Comparison of ENCODE assay signal across 8 cellular contexts in the genomic region with DNA sequence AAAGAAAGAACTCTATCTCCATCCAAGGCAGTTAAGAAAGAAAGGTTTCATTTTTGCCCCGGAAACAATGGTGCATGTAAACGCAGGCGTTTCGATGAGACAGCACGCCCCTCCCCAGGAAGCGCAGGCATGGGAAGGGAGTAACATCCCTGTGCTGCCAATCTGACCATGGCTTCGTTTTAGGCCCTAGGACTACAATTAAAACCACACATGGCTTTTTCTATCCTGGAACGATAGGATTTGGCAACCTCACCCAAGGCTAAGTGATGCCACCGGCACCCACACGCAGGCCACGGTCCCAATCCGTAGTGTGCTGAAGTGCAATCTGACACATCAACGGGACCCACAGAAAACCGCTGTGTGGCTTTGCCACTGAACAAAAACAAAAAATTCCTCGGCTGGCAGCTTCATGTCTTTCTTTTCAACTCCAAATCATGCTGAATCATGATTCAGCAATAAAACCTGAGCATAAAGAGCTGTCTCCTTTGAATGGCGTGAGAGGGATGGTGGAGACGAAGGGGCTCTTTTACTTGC. TPM values are rescaled to one million over a fixed set of nuclear protein-coding genes. Genes with fewer than 3 reads are reported as not detected.
DNase-seq lines count a peak whose midpoint lies in the region; ATAC-seq and TF ChIP-seq lines count a peak whose summit lies in the region.

No MANE protein-coding gene starts in this region.

- ATAC-seq in gastroesophageal sphincter = no peak

- H3K4me1 ChIP-seq in HUES64 (ENCODE audit: insufficient read depth, low read length) (peaks cover 85% of the 10 kb centered on the region), gastroesophageal sphincter (peaks cover 37 to 100% (median 71%) of the 10 kb centered on the region in 3 donors)

- H3K9ac ChIP-seq in HUES64 (ENCODE audit: low read depth, low read length) = no peak overlapping the region

- TF ChIP-seq POLR2A in gastroesophageal sphincter (IDR thresholded peaks at IDR 0.05) = no peak

- H3K4me3 ChIP-seq in HUES64 (ENCODE audit: low read length) (no peak overlapping the region), gastroesophageal sphincter (no peak overlapping the region), H7 (ENCODE audit: insufficient read depth, low read depth, low read length) (no peak overlapping the region)

- peak; percentile 72 for DNase-seq in activated CD8-positive, alpha-beta memory T cell treated with anti-CD3 and anti-CD28 coated beads, Interleukin-2, amount 50 U/mL, for 48 hours
- peak; percentile 54 for DNase-seq in stimulated activated CD8-positive, alpha-beta memory T cell treated with anti-CD3 and anti-CD28 coated beads, Interleukin-4, amount 100 ng/mL, for 48 hours
- DNase-seq in HuH-7 (ENCODE audit: low spot score) (no peak), RKO (ENCODE audit: low spot score) (no peak), NCI-H1048 (lab: John Stamatoyannopoulos, UW) (no peak), H7 (no peak)

- 79% methylated on average over 17 of the region's 17 CpGs for WGBS in HUES64
- 39% methylated on average over 6 to 9 of the region's 17 CpGs for WGBS in gastroesophageal sphincter (ENCODE audit: low coverage in 1 of 2), 2 donors

- H3K27me3 ChIP-seq in HUES64 (ENCODE audit: insufficient read depth, low read length) (no peaks in the 10 kb centered on the region), gastroesophageal sphincter (no peaks in the 10 kb centered on the region), H7 (ENCODE audit: control insufficient read depth, insufficient read depth, low read length) (no peaks in the 10 kb centered on the region)

- H3K27ac ChIP-seq in HUES64 (ENCODE audit: low read depth, low read length) (peak overlapping the region; percentile 36; the same call in 1 of the 2 replicates), gastroesophageal sphincter (peak overlapping the region; percentile 80 to 86 (median 84))

- peaks cover 6% of the 10 kb centered on the region; the same call in 1 of the 2 replicates for H3K36me3 ChIP-seq in HUES64 (ENCODE audit: insufficient read depth, low read length)
- peaks cover 0 to 4% of the 10 kb centered on the region in 2 donors for H3K36me3 ChIP-seq in gastroesophageal sphincter
- no peaks in the 10 kb centered on the region for H3K36me3 ChIP-seq in H7 (replicated peaks; ENCODE audit: control insufficient read depth, insufficient read depth, low read length)

- no peak for TF ChIP-seq CTCF in gastroesophageal sphincter (IDR thresholded peaks at IDR 0.05)

- TF ChIP-seq EP300 in gastroesophageal sphincter (IDR thresholded peaks at IDR 0.05) = no peak

- no peaks in the 10 kb centered on the region for H3K9me3 ChIP-seq in HUES64 (ENCODE audit: insufficient read depth, low read depth, low read length)
- H3K9me3 ChIP-seq in gastroesophageal sphincter = no peaks in the 10 kb centered on the region

RNA-seq across cellular contexts. Expression of a gene that starts 24.2 kb away (rescaled TPM):
- 57.2 TPM for polyA plus RNA-seq in HUES64 (2013, experiment 1 of 2)
- 66.4 TPM for polyA plus RNA-seq in HUES64 (2013, experiment 2 of 2)
- 100 to 1,000 TPM in 2 of 4 donors, 10 to 100 TPM in 2; 87.0 to 125 (median 104) TPM for total RNA-seq in gastroesophageal sphincter
- 73.7 and 79.7 TPM in 2 replicates for total RNA-seq in H7 (2014; rRNA removed; shearing (Covaris generic))

RNA-seq across cellular contexts. Expression of a gene that starts 39.7 kb away (rescaled TPM):
- polyA plus RNA-seq in HUES64 (2013, experiment 1 of 2) = 0.75 TPM
- 0.70 TPM for polyA plus RNA-seq in HUES64 (2013, experiment 2 of 2)
- total RNA-seq in gastroesophageal sphincter = 10 to 100 TPM in 3 of 4 donors, 1 to 10 TPM in 1; 10.0 to 19.6 (median 15.2) TPM
- 2.2 and 2.7 TPM in 2 replicates for total RNA-seq in H7 (2014; rRNA removed; shearing (Covaris generic))

RNA-seq across cellular contexts. Expression of a gene that starts 49.1 kb away (rescaled TPM):
- 0.55 TPM for polyA plus RNA-seq in HUES64 (2013, experiment 1 of 2)
- polyA plus RNA-seq in HUES64 (2013, experiment 2 of 2) = 0.95 TPM
- 1 to 10 TPM; 5.0 to 9.3 (median 8.0) TPM for total RNA-seq in gastroesophageal sphincter
- 2.1 and 3.5 TPM in 2 replicates for total RNA-seq in H7 (2014; rRNA removed; shearing (Covaris generic))

RNA-seq across cellular contexts. Expression of a gene that starts 50.2 kb away (rescaled TPM):
- polyA plus RNA-seq in HUES64 (2013, experiment 1 of 2) = 178 TPM
- 180 TPM for polyA plus RNA-seq in HUES64 (2013, experiment 2 of 2)
- total RNA-seq in gastroesophageal sphincter = 100 to 1,000 TPM; 244 to 299 (median 265) TPM
- total RNA-seq in H7 (2014; rRNA removed; shearing (Covaris generic)) = 181 and 244 TPM in 2 replicates

Comparison
In these comparisons a context has a peak if more than half of its experiments do, and no peak if none do; other contexts are left out.
1. DNase-seq: peak in activated CD8-positive, alpha-beta memory T cell treated with anti-CD3 and anti-CD28 coated beads, Interleukin-2, amount 50 U/mL, for 48 hours (single experiment) and stimulated activated CD8-positive, alpha-beta memory T cell treated with anti-CD3 and anti-CD28 coated beads, Interleukin-4, amount 100 ng/mL, for 48 hours (single experiment); none in HuH-7 (single experiment), RKO (single experiment), NCI-H1048 (single experiment) and H7 (single experiment).